In the genomic region with DNA sequence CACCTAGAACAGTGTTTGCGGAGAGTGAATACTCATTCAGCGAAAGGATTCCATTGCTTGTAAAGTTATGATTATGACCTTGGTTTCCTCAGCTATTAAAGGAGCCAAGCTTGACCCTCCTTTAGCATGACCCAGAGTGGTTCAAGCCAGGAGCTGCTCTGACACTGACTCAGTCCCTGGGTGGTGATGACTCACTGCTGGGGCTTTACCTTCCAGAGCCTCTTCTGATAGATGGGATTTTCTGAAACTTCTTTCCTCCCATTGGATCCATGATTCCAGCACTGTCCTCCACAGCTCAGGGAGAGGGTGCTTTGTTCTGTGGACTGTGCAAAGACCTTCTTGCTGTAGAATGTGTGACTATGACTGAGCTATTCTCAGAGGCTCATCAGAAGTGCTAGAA, we compare ENCODE assay signal across 10 cellular contexts.
DNase-seq lines count a peak whose midpoint lies in the region; ATAC-seq, FAIRE-seq and TF ChIP-seq lines count a peak whose summit lies in the region.
"Had no signal": no experiment of that assay in that cellular context is flagged by ENCODE, and none has a peak within 500 bp of the region (broad histone marks: within the 10 kb centered on the region; RNA-seq: fewer than 3 reads in every experiment).

No MANE protein-coding gene starts in this region.

- DNase-seq in GM03348 (ENCODE audit: low spot score) (peak; percentile 39), HS-27A (ENCODE audit: low read depth) (peak; percentile 23), foreskin fibroblast (peak; percentile 34 to 61), NCI-H2171 treated with DMSO at 0.1 percent for 48 hours (lab: John Stamatoyannopoulos, UW) (no peak), HTR-8/SVneo (ENCODE audit: insufficient read length, low spot score) (no peak), germinal center (ENCODE audit: low spot score) (no peak), dermis blood vessel endothelial cell (no peak)
- DNase-seq: activated CD8-positive, alpha-beta memory T cell treated with anti-CD3 and anti-CD28 coated beads, Interleukin-2, amount 10 ng/mL, durations not matched to agents 7 days and 5 days; NCI-H446 treated with DMSO at 0.1 percent for 48 hours had no signal

- peak; percentile 28 for ATAC-seq in GM21447 (IDR thresholded peaks at IDR 0.05; ENCODE audit: unreplicated experiment)
- ATAC-seq: activated CD8-positive, alpha-beta memory T cell treated with anti-CD3 and anti-CD28 coated beads, Interleukin-2, amount 10 ng/mL, durations not matched to agents 7 days and 5 days had no signal

- no peak overlapping the region for H3K4me3 ChIP-seq in foreskin fibroblast (ENCODE audit: low read depth in 1 of 2, low read length in 2 of 2)

- no peak for FAIRE-seq in HTR-8/SVneo (lab: Jason Lieb, UNC)

- no peak for TF ChIP-seq CTCF in foreskin fibroblast (IDR thresholded peaks at IDR 0.05; ENCODE audit: low read depth, low read length)

Comparison
In these comparisons a context has a peak if more than half of its experiments do, and no peak if none do; other contexts are left out.
1. DNase-seq: peak in GM03348 (single experiment), HS-27A (single experiment) and foreskin fibroblast (2 of 2); none in NCI-H2171 treated with DMSO at 0.1 percent for 48 hours (single experiment), HTR-8/SVneo (single experiment), germinal center (single experiment) and dermis blood vessel endothelial cell (single experiment).